Comparison of ENCODE assay signal across 8 cellular contexts in the genomic region with DNA sequence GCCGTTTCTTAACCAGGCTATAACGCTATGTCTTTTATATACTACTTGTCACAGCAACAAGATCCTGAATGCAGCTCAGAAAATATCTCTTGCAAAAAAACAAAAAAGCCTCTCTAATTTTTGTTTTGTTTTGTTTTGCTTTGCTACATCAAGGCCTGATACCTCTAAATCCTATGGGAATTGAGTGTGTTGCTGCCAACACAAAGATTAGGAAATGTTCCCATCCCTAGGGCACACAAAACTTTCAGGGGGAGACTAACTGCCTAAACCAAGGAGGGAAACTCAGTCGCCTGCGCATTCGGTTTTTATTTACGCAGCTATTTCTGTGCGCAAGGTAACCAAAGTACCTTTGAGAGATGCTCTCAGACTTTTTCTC. TPM values are rescaled to one million over a fixed set of nuclear protein-coding genes. Genes with fewer than 3 reads are reported as not detected.
A peak's percentile ranks its signal among the peaks of the same experiment; 100 is the strongest.
DNase-seq lines count a peak whose midpoint lies in the region; ATAC-seq and TF ChIP-seq lines count a peak whose summit lies in the region.

No MANE protein-coding gene starts in this region.

- CTCF ChIA-PET in Panc1 (lab: Charles Lee): no interaction called here

- H3K4me1 ChIP-seq in Panc1 (ENCODE audit: control insufficient read depth, insufficient read depth, low read length) (peaks cover 17% of the 10 kb centered on the region), esophagus muscularis mucosa (peaks cover 14 to 77% (median 73%) of the 10 kb centered on the region in 4 donors)

- DNase-seq in Panc1 (ENCODE audit: low read depth, low spot score) (no peak), esophagus muscularis mucosa (ENCODE audit: extremely low spot score) (no peak), putamen (ENCODE audit: low spot score) (peak; percentile 26), GM03348 (ENCODE audit: low spot score) (no peak), cerebellar cortex (ENCODE audit: low spot score) (no peak), posterior vena cava (ENCODE audit: low spot score) (no peak), hippocampal formation (lab: John Stamatoyannopoulos, UW) (no peak)

- H3K27ac ChIP-seq in Panc1 (ENCODE audit: low read length): no peak overlapping the region
- peak overlapping the region; percentile 96 to 100 (median 98) for H3K27ac ChIP-seq in esophagus muscularis mucosa (replicated peaks in 1 of 4)

- no peak for TF ChIP-seq POLR2A in esophagus muscularis mucosa (IDR thresholded peaks at IDR 0.05; ENCODE audit: low read depth)

- H3K27me3 ChIP-seq in Panc1 (ENCODE audit: control insufficient read depth, insufficient read depth, low read length): no peaks in the 10 kb centered on the region
- no peaks in the 10 kb centered on the region for H3K27me3 ChIP-seq in esophagus muscularis mucosa

- ATAC-seq in Panc1: no peak

- no peak for TF ChIP-seq CTCF in Panc1 (IDR thresholded peaks at IDR 0.05)
- no peak for TF ChIP-seq CTCF in esophagus muscularis mucosa (IDR thresholded peaks at IDR 0.05)

- H3K9me3 ChIP-seq in Panc1 (ENCODE audit: control insufficient read depth, insufficient read depth, low read depth, low read length) (no peaks in the 10 kb centered on the region), esophagus muscularis mucosa (no peaks in the 10 kb centered on the region)

- no peaks in the 10 kb centered on the region for H3K36me3 ChIP-seq in Panc1 (ENCODE audit: control insufficient read depth, insufficient read depth, low read length)
- H3K36me3 ChIP-seq in esophagus muscularis mucosa: no peaks in the 10 kb centered on the region

- H3K4me3 ChIP-seq in GM08714 (ENCODE audit: low read length) (peak overlapping the region; percentile 80), Panc1 (ENCODE audit: low read depth in 2 of 2, low read length in 2 of 2) (peak overlapping the region; percentile 46 to 47), esophagus muscularis mucosa (peak overlapping the region; percentile 87 to 93 (median 93))

- no peak for TF ChIP-seq EP300 in esophagus muscularis mucosa (IDR thresholded peaks at IDR 0.05)

- POLR2A ChIA-PET in Panc1 (lab: Charles Lee): no interaction called here

- intact Hi-C loops in Panc1 (cut with micrococcal nuclease; ENCODE audit: unreplicated experiment) (loop anchor here (5.0 to 10.0 kb wide), 3 partner anchors 242 to 416 kb away; no protein-coding TSS in a partner anchor), esophagus muscularis mucosa (cut with DNase I) (loop anchor here (2.0 to 10.0 kb wide), 2 partner anchors 240 to 444 kb away; partner anchors contain the start of gene ZCCHC9), posterior vena cava (cut with DNase I) (loop anchor here in 1 of 2 donors (10.0 kb wide), 1 partner anchor 234 kb away; no protein-coding TSS in a partner anchor)

- in situ Hi-C loops in Panc1 (cut with HindIII; ENCODE audit: low pct_unique_long_range_greater_than_20kb, low sequenced_read_pairs): no loop called here

- WGBS in esophagus muscularis mucosa: 19% methylated on average over 7 of the region's 7 CpGs

- no TSS peak for BruUV-seq in Panc1 (replicated peaks; lab: Mats Ljungman, UMichigan)

RNA-seq across cellular contexts. Expression of gene SSBP2, which starts 1.7 kb away (rescaled TPM):
- total RNA-seq in Panc1 (2021; ENCODE audit: unreplicated experiment) (16.3 TPM), esophagus muscularis mucosa (10 to 100 TPM; 62.9 to 97.2 (median 74.2) TPM), posterior vena cava (10 to 100 TPM; 68.7 to 88.6 TPM)
- polyA plus RNA-seq in Panc1 (2012; ENCODE audit: insufficient read length): 23.7 TPM
